In genomic region chr1:110083453-110084225, GRCh38 we compare ENCODE assay signal across 9 cellular contexts. TPM values are rescaled to one million over a fixed set of nuclear protein-coding genes. Genes with fewer than 3 reads are reported as not detected.
A peak's percentile ranks its signal among the peaks of the same experiment; 100 is the strongest.
DNase-seq lines count a peak whose midpoint lies in the region; ATAC-seq lines count a peak whose summit lies in the region.
"Had no signal": no experiment of that assay in that cellular context is flagged by ENCODE, and none has a peak within 500 bp of the region (broad histone marks: within the 10 kb centered on the region; RNA-seq: fewer than 3 reads in every experiment).

No MANE protein-coding gene starts in this region.

- intact Hi-C loops in left ventricle myocardium superior (cut with micrococcal nuclease) = no loop called here
- intact Hi-C loops in sciatic nerve (cut with DNase I) = no loop called here

- H3K4me1 Mint-ChIP-seq in T-helper 17 cell = peaks cover 27% of the 10 kb centered on the region

- peak overlapping the region; percentile 91 for H3K4me3 Mint-ChIP-seq in T-helper 17 cell

- DNase-seq in T-helper 17 cell (no peak), left ventricle myocardium superior (no peak), sciatic nerve (ENCODE audit: low spot score) (no peak), GF-D8 (lab: John Stamatoyannopoulos, UW) (no peak), SKM-1 treated with dmso at 0.1 percent for 144 hours (lab: John Stamatoyannopoulos, UW; ENCODE audit: unreplicated experiment) (no peak), NCI-H1417 treated with DMSO at 0.1 percent for 48 hours (lab: John Stamatoyannopoulos, UW) (no peak), glomerular visceral epithelial cell (ENCODE audit: extremely low spot score) (no peak)

- H3K27me3 Mint-ChIP-seq in T-helper 17 cell = peaks cover 83% of the 10 kb centered on the region

- ATAC-seq in T-helper 17 cell (peak; percentile 21), left ventricle myocardium superior (peak; percentile 42), sciatic nerve (peak; percentile 57)

- H3K9me3 ChIP-seq in ES-I3 (ENCODE audit: control insufficient read depth, insufficient read depth, low read length) = no peaks in the 10 kb centered on the region
- H3K9me3 ChIP-seq in T-helper 17 cell (ENCODE audit: control insufficient read depth, low read length, poor library complexity, severe bottlenecking) = no peaks in the 10 kb centered on the region

- no peaks in the 10 kb centered on the region for H3K36me3 ChIP-seq in ES-I3 (ENCODE audit: insufficient read depth, low read length)

- peak overlapping the region; percentile 45 for H3K27ac Mint-ChIP-seq in T-helper 17 cell

- peak overlapping the region; percentile 46; the same call in 1 of the 2 replicates for H3K9ac ChIP-seq in ES-I3 (ENCODE audit: low read depth, low read length)

- peaks cover 8% of the 10 kb centered on the region for H3K4me1 ChIP-seq in ES-I3 (ENCODE audit: insufficient read depth, low read length)

- H3K36me3 Mint-ChIP-seq in T-helper 17 cell (ENCODE audit: low read depth) = peaks cover 10% of the 10 kb centered on the region

RNA-seq across cellular contexts. Expression of gene ALX3, which starts 13.2 kb away (rescaled TPM):
- total RNA-seq in T-helper 17 cell (not detected), left ventricle myocardium superior (not detected), sciatic nerve (not detected)
- total RNA-seq: LHCN-M2 had no signal

RNA-seq across cellular contexts. Expression of gene UBL4B, which starts 28.6 kb away (rescaled TPM):
- total RNA-seq in T-helper 17 cell (not detected), left ventricle myocardium superior (not detected), sciatic nerve (not detected)
- total RNA-seq: LHCN-M2 had no signal

RNA-seq across cellular contexts. Expression of gene STRIP1, which starts 49.2 kb away (rescaled TPM):
- total RNA-seq in T-helper 17 cell (10 to 100 TPM; 70.1 to 86.8 TPM), left ventricle myocardium superior (17.2 TPM), sciatic nerve (44.1 TPM)
